ENCODE assay signal across 11 cellular contexts in genomic region chr22:24410110-24410856, GRCh38. TPM values are rescaled to one million over a fixed set of nuclear protein-coding genes. Genes with fewer than 3 reads are reported as not detected.
DNase-seq lines count a peak whose midpoint lies in the region; ATAC-seq, FAIRE-seq and TF ChIP-seq lines count a peak whose summit lies in the region.
"Had no signal": no experiment of that assay in that cellular context is flagged by ENCODE, and none has a peak within 500 bp of the region (broad histone marks: within the 10 kb centered on the region; RNA-seq: fewer than 3 reads in every experiment).

No MANE protein-coding gene starts in this region.

- H3K9me3 Mint-ChIP-seq in naive thymus-derived CD8-positive, alpha-beta T cell, result no peaks in the 10 kb centered on the region

- H3K27me3 Mint-ChIP-seq in naive thymus-derived CD8-positive, alpha-beta T cell, result no peaks in the 10 kb centered on the region

- H3K9me3 ChIP-seq in adipocyte (ENCODE audit: control insufficient read depth, low read length), result no peaks in the 10 kb centered on the region

- DNase-seq in GM12891 (ENCODE audit: insufficient read length, low spot score), result no peak
- peak; percentile 81 for DNase-seq in M059J (ENCODE audit: low read depth)
- peak; percentile 50 for DNase-seq in adipocyte (ENCODE audit: low read depth)
- DNase-seq in naive thymus-derived CD8-positive, alpha-beta T cell, result peak in 4 of 10 donors; percentile 32 to 50 (median 46)
- no peak for DNase-seq in DMS153 treated with DMSO at 0.1 percent for 48 hours (lab: John Stamatoyannopoulos, UW; ENCODE audit: unreplicated experiment)
- no peak for DNase-seq in SKM-1 treated with dmso at 0.1 percent for 144 hours (lab: John Stamatoyannopoulos, UW; ENCODE audit: unreplicated experiment)
- DNase-seq in GOT3 (lab: John Stamatoyannopoulos, UW), result no peak
- DNase-seq: cerebellar nuclear complex had no signal

- peak overlapping the region in 6 of 10 donors; percentile 23 to 74 (median 52) for H3K4me3 Mint-ChIP-seq in naive thymus-derived CD8-positive, alpha-beta T cell

- POLR2A ChIA-PET in naive thymus-derived CD8-positive, alpha-beta T cell (lab: Charles Lee), result interaction anchor here (0.7 to 2.3 kb wide), 3 partner anchors 17 to 82 kb away, joined by 3 to 12 read pairs (median 4); partner anchors contain the start of gene ADORA2A

- no peaks in the 10 kb centered on the region for H3K27me3 ChIP-seq in adipocyte (replicated peaks; ENCODE audit: control insufficient read depth, insufficient read depth, low read length)

- peak; percentile 60 for FAIRE-seq in GM12891 (lab: Jason Lieb, UNC)
- FAIRE-seq: G401.6, HTR-8/SVneo had no signal

- no peak for TF ChIP-seq POLR2A in GM12891 (IDR thresholded peaks at IDR 0.05; ENCODE audit: low read depth, low read length)

- peak overlapping the region; percentile 36 to 91 (median 82) for H3K27ac Mint-ChIP-seq in naive thymus-derived CD8-positive, alpha-beta T cell

- no peak overlapping the region for H3K9ac ChIP-seq in adipocyte (ENCODE audit: low read length)

- H3K36me3 ChIP-seq in adipocyte (ENCODE audit: control insufficient read depth, insufficient read depth, low read length, severe bottlenecking), result peaks cover 46% of the 10 kb centered on the region

- peaks cover 0 to 33% (median 0%) of the 10 kb centered on the region in 3 donors for H3K36me3 Mint-ChIP-seq in naive thymus-derived CD8-positive, alpha-beta T cell

- peak; percentile 75 to 84 for ATAC-seq in naive thymus-derived CD8-positive, alpha-beta T cell
- ATAC-seq: Panc1 had no signal

- peaks cover 8% of the 10 kb centered on the region for H3K4me1 ChIP-seq in adipocyte (ENCODE audit: control insufficient read depth, insufficient read depth, low read length)

- H3K4me3 ChIP-seq in adipocyte (ENCODE audit: low read length), result no peak overlapping the region

- H3K4me1 Mint-ChIP-seq in naive thymus-derived CD8-positive, alpha-beta T cell, result peaks cover 32 to 50% (median 47%) of the 10 kb centered on the region in 4 donors

TF ChIP-seq in GM12891, 5 proteins besides CTCF, POLR2A, EP300 and RAD21:
- no peak for TF ChIP-seq POU2F2 (IDR thresholded peaks at IDR 0.05; ENCODE audit: low read depth, low read length)
- TF ChIP-seq TAF1 (IDR thresholded peaks at IDR 0.05; ENCODE audit: low read depth, low read length), result no peak
- TF ChIP-seq POLR2AphosphoS5 (IDR thresholded peaks at IDR 0.05; ENCODE audit: low read depth, low read length), result no peak
- TF ChIP-seq PAX5 (IDR thresholded peaks at IDR 0.05; ENCODE audit: insufficient read depth, low read length, severe bottlenecking), result no peak
- TF ChIP-seq SPI1 (IDR thresholded peaks at IDR 0.05; ENCODE audit: low read depth, low read length), result no peak

RNA-seq across cellular contexts. Expression of gene ADORA2A, which starts 17.1 kb away (rescaled TPM):
- polyA plus RNA-seq in GM12891 (2012; ENCODE audit: low read depth, missing spikeins), result 15.5 TPM
- total RNA-seq in M059J (2014; rRNA removed; shearing (Covaris generic)), result 2.7 and 5.2 TPM in 2 replicates
- total RNA-seq in naive thymus-derived CD8-positive, alpha-beta T cell, result 10 to 100 TPM; 29.2 to 34.6 TPM
- 100 to 1,000 TPM in 1 of 3 donors, 10 to 100 TPM in 2; 58.7 to 105 (median 80.7) TPM for polyA plus RNA-seq in naive thymus-derived CD8-positive, alpha-beta T cell

Comparison
In these comparisons a context has a peak if more than half of its experiments do, and no peak if none do; other contexts are left out.
1. DNase-seq: peak in M059J (single experiment) and adipocyte (single experiment); none in GM12891 (single experiment), DMS153 treated with DMSO at 0.1 percent for 48 hours (single experiment), SKM-1 treated with dmso at 0.1 percent for 144 hours (single experiment) and GOT3 (single experiment).